Comparison of ENCODE assay signal across 11 cellular contexts in the genomic region with DNA sequence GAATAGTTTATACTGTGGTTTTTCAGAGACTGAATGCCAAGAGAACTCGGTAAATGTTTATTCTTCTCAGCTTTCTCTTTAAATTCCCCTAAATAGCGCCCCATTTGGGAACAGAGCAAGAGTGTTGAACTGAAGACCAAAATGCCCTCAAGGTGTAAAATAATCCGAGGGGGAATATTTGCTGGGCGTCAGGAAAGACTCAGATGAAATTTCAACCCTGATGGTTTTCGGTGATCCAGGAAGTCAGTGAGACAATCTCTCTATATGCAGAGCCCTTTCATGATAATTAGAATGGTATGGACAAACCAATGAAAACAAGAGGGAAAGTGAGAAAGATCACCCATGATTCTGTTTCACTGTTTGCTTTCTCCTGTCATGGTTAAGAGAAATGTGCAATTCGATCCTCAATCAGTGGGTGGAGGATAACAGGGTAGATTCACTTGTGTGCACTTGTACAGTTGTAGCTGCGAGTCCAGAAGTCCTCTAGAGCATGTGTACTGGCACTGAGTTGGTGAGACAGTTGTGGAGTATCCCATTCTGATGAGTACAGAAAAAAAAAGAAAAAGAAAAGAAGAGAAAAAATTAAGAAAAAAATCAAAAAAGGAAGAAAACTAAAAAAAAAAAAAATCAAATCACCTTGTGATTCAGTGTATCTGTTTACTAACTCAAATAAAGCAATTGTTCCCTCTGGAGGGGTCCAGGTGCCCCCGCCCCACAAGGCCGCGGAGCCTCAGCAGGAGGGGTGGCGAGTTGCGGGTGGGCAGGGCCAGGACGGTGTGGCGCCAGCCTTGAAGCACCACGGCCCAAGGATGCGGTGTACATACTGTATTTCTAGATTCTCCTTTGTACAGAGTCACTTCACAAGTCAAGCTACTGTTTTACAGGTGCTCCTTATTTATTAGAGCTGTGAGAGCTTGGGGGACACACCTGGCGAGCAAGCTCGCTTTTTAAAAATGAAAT.
DNase-seq lines count a peak whose midpoint lies in the region; ATAC-seq, FAIRE-seq and TF ChIP-seq lines count a peak whose summit lies in the region.
"Had no signal": no experiment of that assay in that cellular context is flagged by ENCODE, and none has a peak within 500 bp of the region (broad histone marks: within the 10 kb centered on the region; RNA-seq: fewer than 3 reads in every experiment).

No MANE protein-coding gene starts in this region.

- POLR2A ChIA-PET in HEK293 (lab: Yijun Ruan, JAX): interaction anchor here (0.7 to 1.4 kb wide), 2 partner anchors 166 to 335 kb away, joined by 3 read pairs; no protein-coding TSS in a partner anchor

- 83 to 93% methylated on average over 5 to 18 of the region's 18 CpGs for WGBS in endodermal cell (ENCODE audit: insufficient coverage in 1 of 2, insufficient read length in 1 of 2), 2 experiments
- WGBS in ovary, 3 donors: 92 to 95% (median 93%) methylated on average over 18 of the region's 18 CpGs

- H3K4me3 ChIP-seq in BLaER1 treated with 17β-estradiol and CSF1 and Interleukin-3, amounts not matched to agents 10 nM and 100 nM: peak overlapping the region in 3 of 10 experiments; percentile 52 to 65 (median 56); a peak in 4 of 20 replicates
- H3K4me3 ChIP-seq in HEK293 (ENCODE audit: low read depth, low read length): no peak overlapping the region
- no peak overlapping the region for H3K4me3 ChIP-seq in endodermal cell (ENCODE audit: low read length)
- no peak overlapping the region for H3K4me3 ChIP-seq in ovary

- peak; percentile 40; the same call in 1 of the 2 replicates for TF ChIP-seq CTCF in HEK293 (tag by site-specific recombination; IDR thresholded peaks at IDR 0.05)
- peak; percentile 11 for TF ChIP-seq CTCF in endodermal cell (conservative IDR thresholded peaks at IDR 0.05)
- TF ChIP-seq CTCF in ovary (IDR thresholded peaks at IDR 0.05): no peak

- H3K27ac ChIP-seq in BLaER1 treated with 17β-estradiol and CSF1 and Interleukin-3, amounts not matched to agents 10 nM and 100 nM: peak overlapping the region in 8 of 11 experiments; percentile 73 to 91 (median 78); a peak in 14 of 22 replicates
- peak overlapping the region; percentile 47 for H3K27ac ChIP-seq in HEK293 (ENCODE audit: extremely low read depth, low read depth, low read length)
- no peak overlapping the region for H3K27ac ChIP-seq in endodermal cell (ENCODE audit: low read depth, low read length)
- no peak overlapping the region for H3K27ac ChIP-seq in ovary
- H3K27ac ChIP-seq: brain microvascular endothelial cell had no signal

- no peaks in the 10 kb centered on the region for H3K27me3 ChIP-seq in BLaER1 treated with 17β-estradiol and CSF1 and Interleukin-3, amounts not matched to agents 10 nM and 100 nM
- H3K27me3 ChIP-seq in endodermal cell (ENCODE audit: control insufficient read depth, insufficient read depth, low read length, poor library complexity, severe bottlenecking) (no peaks in the 10 kb centered on the region), ovary (no peaks in the 10 kb centered on the region)
- H3K27me3 ChIP-seq: brain microvascular endothelial cell had no signal

- peaks cover 27 to 78% (median 44%) of the 10 kb centered on the region in 10 experiments for H3K4me1 ChIP-seq in BLaER1 treated with 17β-estradiol and CSF1 and Interleukin-3, amounts not matched to agents 10 nM and 100 nM
- H3K4me1 ChIP-seq in HEK293 (ENCODE audit: control insufficient read depth, insufficient read depth, low read length) (peaks cover 28% of the 10 kb centered on the region), endodermal cell (ENCODE audit: control insufficient read depth, insufficient read depth, low read length) (peaks cover 4% of the 10 kb centered on the region), ovary (ENCODE audit: insufficient read depth) (peaks cover 23% of the 10 kb centered on the region)

- peak overlapping the region; percentile 62 to 93 (median 83); a peak in 20 of 22 replicates for H3K4me2 ChIP-seq in BLaER1 treated with 17β-estradiol and CSF1 and Interleukin-3, amounts not matched to agents 10 nM and 100 nM

- no peaks in the 10 kb centered on the region for H3K27me3 Mint-ChIP-seq in endodermal cell (ENCODE audit: insufficient read depth)

- peak overlapping the region in 5 of 11 experiments; percentile 64 to 79 (median 73); a peak in 7 of 22 replicates for H3K9ac ChIP-seq in BLaER1 treated with 17β-estradiol and CSF1 and Interleukin-3, amounts not matched to agents 10 nM and 100 nM
- no peak overlapping the region for H3K9ac ChIP-seq in endodermal cell (ENCODE audit: extremely low read depth, low read length, poor library complexity, severe bottlenecking)

- no peaks in the 10 kb centered on the region for H3K9me3 Mint-ChIP-seq in endodermal cell

- no peaks in the 10 kb centered on the region for H3K36me3 Mint-ChIP-seq in endodermal cell (ENCODE audit: low read depth)

- intact Hi-C loops in ovary (cut with DNase I): no loop called here

- FAIRE-seq in H54 (lab: Jason Lieb, UNC): no peak

- CTCF ChIA-PET in HEK293 (lab: Yijun Ruan, JAX): interaction anchor here (0.9 to 1.2 kb wide), 3 partner anchors 15 to 343 kb away, joined by 4 read pairs; no protein-coding TSS in a partner anchor

- H3K9me3 ChIP-seq in BLaER1 treated with 17β-estradiol and CSF1 and Interleukin-3, amounts not matched to agents 10 nM and 100 nM (replicated peaks in 1 of 11): no peaks in the 10 kb centered on the region
- H3K9me3 ChIP-seq in HEK293 (ENCODE audit: control insufficient read depth, insufficient read depth, low read depth, low read length) (no peaks in the 10 kb centered on the region), endodermal cell (ENCODE audit: control insufficient read depth, low read length) (no peaks in the 10 kb centered on the region), ovary (no peaks in the 10 kb centered on the region)

- H3K36me3 ChIP-seq in BLaER1 treated with 17β-estradiol and CSF1 and Interleukin-3, amounts not matched to agents 10 nM and 100 nM: no peaks in the 10 kb centered on the region
- peaks cover 0 to 3% of the 10 kb centered on the region in 2 experiments; a peak in 1 of 3 replicates for H3K36me3 ChIP-seq in HEK293 (ENCODE audit: control insufficient read depth in 2 of 2, insufficient read depth in 1 of 2, low read length in 2 of 2)
- H3K36me3 ChIP-seq in endodermal cell (ENCODE audit: control insufficient read depth, insufficient read depth, low read length): no peaks in the 10 kb centered on the region
- H3K36me3 ChIP-seq in ovary: no peaks in the 10 kb centered on the region
- H3K36me3 ChIP-seq: brain microvascular endothelial cell had no signal

- in situ Hi-C loops in G401 (cut with HindIII; ENCODE audit: low sequenced_read_pairs): no loop called here

- no peak overlapping the region for H3K27ac Mint-ChIP-seq in endodermal cell

- DNase-seq in NCI-H748 treated with DMSO at 0.1 percent for 48 hours (lab: John Stamatoyannopoulos, UW) (peak; percentile 84), endodermal cell (no peak), ovary (no peak), G401 (ENCODE audit: low spot score) (no peak), H54 (ENCODE audit: insufficient read length, low spot score) (no peak)
- DNase-seq: activated CD4-positive, alpha-beta T cell treated with anti-CD3 and anti-CD28 coated beads for 1 hour; brain microvascular endothelial cell; NCI-H1048 had no signal

- TF ChIP-seq POLR2A in ovary (IDR thresholded peaks at IDR 0.05): no peak
- no peak for TF ChIP-seq POLR2A in H54 (IDR thresholded peaks at IDR 0.05; ENCODE audit: low read depth, low read length)

- peaks cover 20% of the 10 kb centered on the region for H3K4me1 Mint-ChIP-seq in endodermal cell

- no peak for ATAC-seq in GM21825 (IDR thresholded peaks at IDR 0.05; ENCODE audit: unreplicated experiment)

- no peaks in the 10 kb centered on the region for H4K20me1 ChIP-seq in BLaER1 treated with 17β-estradiol and CSF1 and Interleukin-3, amounts not matched to agents 10 nM and 100 nM

- no peak for TF ChIP-seq EP300 in ovary (IDR thresholded peaks at IDR 0.05)

- no peak overlapping the region for H3K4me3 Mint-ChIP-seq in endodermal cell

TF ChIP-seq in HEK293, 187 proteins besides CTCF, POLR2A, EP300 and RAD21 (continues in another document):
- TF ChIP-seq BCL11A (tag by site-specific recombination; IDR thresholded peaks at IDR 0.05; ENCODE audit: low read depth) (peak; percentile 93; the same call in 1 of the 2 replicates), ZNF2 (tag by site-specific recombination; IDR thresholded peaks at IDR 0.05) (peak; percentile 95), SCRT2 (tag by site-specific recombination; IDR thresholded peaks at IDR 0.05) (peak; percentile 77; the same call in 1 of the 2 replicates), ZNF501 (tag by site-specific recombination; IDR thresholded peaks at IDR 0.05) (peak; percentile 61; the same call in 1 of the 2 replicates), ZNF211 (tag by site-specific recombination; IDR thresholded peaks at IDR 0.05; ENCODE audit: low read depth) (no peak), ZNF560 (tag by site-specific recombination; IDR thresholded peaks at IDR 0.05; ENCODE audit: borderline replicate concordance) (no peak), ZNF138 (tag by site-specific recombination; IDR thresholded peaks at IDR 0.05; ENCODE audit: borderline replicate concordance) (no peak), ZNF354C (tag by site-specific recombination; IDR thresholded peaks at IDR 0.05; ENCODE audit: borderline replicate concordance, low read depth) (no peak), ZBTB17 (tag by site-specific recombination; IDR thresholded peaks at IDR 0.05) (peak; percentile 98), ZNF184 (tag by site-specific recombination; IDR thresholded peaks at IDR 0.05) (peak; percentile 77; the same call in 1 of the 2 replicates), FEZF1 (tag by site-specific recombination; IDR thresholded peaks at IDR 0.05) (peak; percentile 93), ZNF140 (tag by site-specific recombination; IDR thresholded peaks at IDR 0.05) (no peak), ZSCAN30 (tag by site-specific recombination; IDR thresholded peaks at IDR 0.05) (peak; percentile 79), ZBTB48 (tag by site-specific recombination; IDR thresholded peaks at IDR 0.05) (no peak), KLF8 (tag by site-specific recombination; IDR thresholded peaks at IDR 0.05) (no peak; the same call in none of the 2 replicates)
- TF ChIP-seq, protein P1, sequence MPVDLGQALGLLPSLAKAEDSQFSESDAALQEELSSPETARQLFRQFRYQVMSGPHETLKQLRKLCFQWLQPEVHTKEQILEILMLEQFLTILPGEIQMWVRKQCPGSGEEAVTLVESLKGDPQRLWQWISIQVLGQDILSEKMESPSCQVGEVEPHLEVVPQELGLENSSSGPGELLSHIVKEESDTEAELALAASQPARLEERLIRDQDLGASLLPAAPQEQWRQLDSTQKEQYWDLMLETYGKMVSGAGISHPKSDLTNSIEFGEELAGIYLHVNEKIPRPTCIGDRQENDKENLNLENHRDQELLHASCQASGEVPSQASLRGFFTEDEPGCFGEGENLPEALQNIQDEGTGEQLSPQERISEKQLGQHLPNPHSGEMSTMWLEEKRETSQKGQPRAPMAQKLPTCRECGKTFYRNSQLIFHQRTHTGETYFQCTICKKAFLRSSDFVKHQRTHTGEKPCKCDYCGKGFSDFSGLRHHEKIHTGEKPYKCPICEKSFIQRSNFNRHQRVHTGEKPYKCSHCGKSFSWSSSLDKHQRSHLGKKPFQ (tag by site-specific recombination; IDR thresholded peaks at IDR 0.05): peak; percentile 53

Comparison
In these comparisons a context has a peak if more than half of its experiments do, and no peak if none do; other contexts are left out.
1. H3K27ac ChIP-seq: peak in BLaER1 treated with 17β-estradiol and CSF1 and Interleukin-3, amounts not matched to agents 10 nM and 100 nM (8 of 11) and HEK293 (single experiment); none in endodermal cell (single experiment) and ovary (0 of 2).
2. CTCF ChIP-seq: peak in HEK293 (single experiment) and endodermal cell (single experiment); none in ovary (0 of 3).